In the genomic region with DNA sequence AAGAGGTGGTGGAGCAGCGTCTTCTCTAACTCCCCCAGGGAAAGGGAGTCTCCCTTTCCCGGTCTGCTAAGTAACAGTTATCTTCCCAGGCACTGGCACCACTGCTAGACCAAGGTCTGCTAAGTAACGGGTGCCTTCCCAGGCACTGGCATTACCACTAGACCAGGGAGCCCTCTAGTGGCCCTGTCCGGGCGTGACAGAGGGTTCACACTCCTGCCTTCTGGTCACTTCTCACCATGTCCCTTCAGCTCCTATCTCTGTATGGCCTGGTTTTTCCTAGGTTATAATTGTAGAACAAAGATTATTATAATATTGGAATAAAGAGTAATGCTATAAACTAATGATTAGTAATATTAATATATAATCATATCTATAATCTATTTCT, we compare ENCODE assay signal across 8 cellular contexts. TPM values are rescaled to one million over a fixed set of nuclear protein-coding genes. Genes with fewer than 3 reads are reported as not detected.
DNase-seq lines count a peak whose midpoint lies in the region; ATAC-seq and TF ChIP-seq lines count a peak whose summit lies in the region.
"Not testable (repeated sequence)": the region's sequence is repeated elsewhere in the genome, so short reads cannot be mapped to it uniquely, and the experiment has no call there.

No MANE protein-coding gene starts in this region.

- H3K36me3 ChIP-seq in A673 (ENCODE audit: insufficient read depth, low read length, poor library complexity, severe bottlenecking) (peaks cover 38% of the 10 kb centered on the region), adipocyte (ENCODE audit: control insufficient read depth, insufficient read depth, low read length, severe bottlenecking) (peaks cover 48% of the 10 kb centered on the region), left ventricle myocardium inferior (peaks cover 62% of the 10 kb centered on the region)

- POLR2A ChIA-PET in A673 (lab: Charles Lee; ENCODE audit: low non-redundant PET): not testable (repeated sequence)

- not testable (repeated sequence) for BruUV-seq in A673 (replicated peaks; lab: Mats Ljungman, UMichigan)

- CTCF ChIA-PET in A673 (lab: Charles Lee): interaction anchor here (1.5 kb wide), 1 partner anchor 127 kb away, joined by 3 read pairs; no protein-coding TSS in a partner anchor

- ATAC-seq in GM18520 (IDR thresholded peaks at IDR 0.05; ENCODE audit: unreplicated experiment): peak; percentile 26
- ATAC-seq in HG02938 (IDR thresholded peaks at IDR 0.05; ENCODE audit: unreplicated experiment): peak; percentile 30
- peak; percentile 61 for ATAC-seq in sciatic nerve

- not testable (repeated sequence) for H3K4me3 ChIP-seq in A673 (ENCODE audit: low read depth, low read length, poor library complexity, severe bottlenecking); adipocyte (ENCODE audit: low read length); left ventricle myocardium inferior

- not testable (repeated sequence) for H3K9ac ChIP-seq in adipocyte (ENCODE audit: low read length)

- peak; percentile 34 for TF ChIP-seq CTCF in A673 (conservative IDR thresholded peaks at IDR 0.05; ENCODE audit: low read depth, low read length)
- TF ChIP-seq CTCF in left ventricle myocardium inferior (IDR thresholded peaks at IDR 0.05; ENCODE audit: borderline replicate concordance): peak; percentile 64

- not testable (repeated sequence) for DNase-seq in A673 (ENCODE audit: low spot score)
- DNase-seq in NCI-H2081 (lab: John Stamatoyannopoulos, UW) (peak; percentile 50 to 56), T-helper 22 cell (ENCODE audit: low read depth) (peak; percentile 56), adipocyte (ENCODE audit: low read depth) (peak; percentile 68), left ventricle myocardium inferior (peak; percentile 80), sciatic nerve (ENCODE audit: low spot score) (peak; percentile 90)

- H3K9me3 ChIP-seq in A673 (ENCODE audit: low read depth, low read length, poor library complexity, severe bottlenecking); adipocyte (ENCODE audit: control insufficient read depth, low read length); left ventricle myocardium inferior (replicated peaks): not testable (repeated sequence)

- intact Hi-C loops in A673 (cut with micrococcal nuclease; ENCODE audit: unreplicated experiment); left ventricle myocardium inferior (cut with micrococcal nuclease); sciatic nerve (cut with DNase I): not testable (repeated sequence)

- not testable (repeated sequence) for H3K4me1 ChIP-seq in A673 (ENCODE audit: insufficient read depth, low read length, poor library complexity, severe bottlenecking)
- H3K4me1 ChIP-seq in adipocyte (ENCODE audit: control insufficient read depth, insufficient read depth, low read length): peaks cover 45% of the 10 kb centered on the region
- peaks cover 50% of the 10 kb centered on the region for H3K4me1 ChIP-seq in left ventricle myocardium inferior

- not testable (repeated sequence) for H3K27ac ChIP-seq in A673 (ENCODE audit: low read depth, low read length, poor library complexity, severe bottlenecking); left ventricle myocardium inferior (replicated peaks)

- not testable (repeated sequence) for H3K27me3 ChIP-seq in A673 (replicated peaks; ENCODE audit: insufficient read depth, low read depth, low read length, poor library complexity); adipocyte (replicated peaks; ENCODE audit: control insufficient read depth, insufficient read depth, low read length); left ventricle myocardium inferior (ENCODE audit: low read depth)

RNA-seq across cellular contexts. Expression of a gene that starts 12.6 kb away (rescaled TPM):
- total RNA-seq in A673 (2021): 26.5 and 31.0 TPM in 2 replicates
- 10.6 TPM for total RNA-seq in left ventricle myocardium inferior
- 46.3 TPM for total RNA-seq in sciatic nerve

RNA-seq across cellular contexts. Expression of a gene that starts 28.0 kb away (rescaled TPM):
- 1.5 and 2.0 TPM in 2 replicates for total RNA-seq in A673 (2021)
- total RNA-seq in left ventricle myocardium inferior: 2.0 TPM
- total RNA-seq in sciatic nerve: 14.6 TPM

RNA-seq across cellular contexts. Expression of a gene that starts 37.8 kb away (rescaled TPM):
- not detected in 2 replicates for total RNA-seq in A673 (2021)
- total RNA-seq in left ventricle myocardium inferior: not detected
- total RNA-seq in sciatic nerve: not detected
